ENCODE assay signal across 1 cellular context in the genomic region with DNA sequence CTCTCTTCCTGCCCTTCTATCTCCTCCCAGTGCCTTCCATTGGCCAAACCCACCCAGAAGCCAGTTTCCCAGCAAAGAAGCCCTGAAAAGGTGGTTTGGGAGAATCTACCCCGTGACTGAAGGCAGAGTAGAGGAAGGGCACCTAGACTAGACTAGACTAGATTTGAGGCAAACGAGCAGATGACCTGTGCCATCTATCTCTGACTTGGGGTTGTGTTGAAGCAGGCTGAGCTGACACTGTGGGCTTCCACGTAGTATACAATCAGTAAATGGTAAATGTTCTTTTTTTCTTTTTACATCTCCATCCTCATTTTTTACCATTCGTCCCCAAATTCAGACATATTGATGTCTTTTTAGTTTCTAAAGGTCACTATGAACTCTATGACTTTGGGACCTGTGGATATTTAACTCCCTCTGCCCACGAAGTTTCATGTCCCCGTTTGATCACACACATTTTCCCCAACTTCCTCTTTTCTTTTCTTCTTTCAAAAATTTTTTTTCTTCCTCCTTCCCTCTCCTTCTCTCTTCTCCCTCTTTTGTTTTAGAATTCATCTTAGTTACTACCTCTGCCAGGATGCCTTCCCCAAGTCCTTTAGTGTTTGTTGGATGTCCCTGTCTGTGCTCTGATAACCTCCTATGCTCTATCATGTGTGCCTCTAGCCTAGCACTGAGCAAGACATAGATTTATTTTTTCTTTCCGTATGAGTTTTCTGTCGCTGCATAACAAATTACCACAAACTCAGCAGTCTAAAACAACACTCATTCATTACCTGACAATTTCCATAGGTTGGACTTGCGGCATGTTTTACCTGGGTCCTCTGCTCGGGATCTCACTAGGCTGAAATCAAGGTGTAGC.
TF ChIP-seq lines count a peak whose summit lies in the region.

No MANE protein-coding gene starts in this region.

TF ChIP-seq in HCT116, 20 proteins besides CTCF, POLR2A, EP300 and RAD21 (continued from another document):
- TF ChIP-seq, protein P1, sequence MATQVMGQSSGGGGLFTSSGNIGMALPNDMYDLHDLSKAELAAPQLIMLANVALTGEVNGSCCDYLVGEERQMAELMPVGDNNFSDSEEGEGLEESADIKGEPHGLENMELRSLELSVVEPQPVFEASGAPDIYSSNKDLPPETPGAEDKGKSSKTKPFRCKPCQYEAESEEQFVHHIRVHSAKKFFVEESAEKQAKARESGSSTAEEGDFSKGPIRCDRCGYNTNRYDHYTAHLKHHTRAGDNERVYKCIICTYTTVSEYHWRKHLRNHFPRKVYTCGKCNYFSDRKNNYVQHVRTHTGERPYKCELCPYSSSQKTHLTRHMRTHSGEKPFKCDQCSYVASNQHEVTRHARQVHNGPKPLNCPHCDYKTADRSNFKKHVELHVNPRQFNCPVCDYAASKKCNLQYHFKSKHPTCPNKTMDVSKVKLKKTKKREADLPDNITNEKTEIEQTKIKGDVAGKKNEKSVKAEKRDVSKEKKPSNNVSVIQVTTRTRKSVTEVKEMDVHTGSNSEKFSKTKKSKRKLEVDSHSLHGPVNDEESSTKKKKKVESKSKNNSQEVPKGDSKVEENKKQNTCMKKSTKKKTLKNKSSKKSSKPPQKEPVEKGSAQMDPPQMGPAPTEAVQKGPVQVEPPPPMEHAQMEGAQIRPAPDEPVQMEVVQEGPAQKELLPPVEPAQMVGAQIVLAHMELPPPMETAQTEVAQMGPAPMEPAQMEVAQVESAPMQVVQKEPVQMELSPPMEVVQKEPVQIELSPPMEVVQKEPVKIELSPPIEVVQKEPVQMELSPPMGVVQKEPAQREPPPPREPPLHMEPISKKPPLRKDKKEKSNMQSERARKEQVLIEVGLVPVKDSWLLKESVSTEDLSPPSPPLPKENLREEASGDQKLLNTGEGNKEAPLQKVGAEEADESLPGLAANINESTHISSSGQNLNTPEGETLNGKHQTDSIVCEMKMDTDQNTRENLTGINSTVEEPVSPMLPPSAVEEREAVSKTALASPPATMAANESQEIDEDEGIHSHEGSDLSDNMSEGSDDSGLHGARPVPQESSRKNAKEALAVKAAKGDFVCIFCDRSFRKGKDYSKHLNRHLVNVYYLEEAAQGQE (IDR thresholded peaks at IDR 0.05; ENCODE audit: low read depth), result no peak
- no peak for TF ChIP-seq CBX3 (IDR thresholded peaks at IDR 0.05; ENCODE audit: low read depth)
- no peak for TF ChIP-seq YY1 (IDR thresholded peaks at IDR 0.05; ENCODE audit: extremely low read depth, insufficient replicate concordance, low read depth, low read length)
- TF ChIP-seq TCF7L2 (IDR thresholded peaks at IDR 0.05; ENCODE audit: borderline replicate concordance, extremely low read depth, insufficient read depth, insufficient read length), result no peak
- TF ChIP-seq POLR2AphosphoS5 (IDR thresholded peaks at IDR 0.05; ENCODE audit: low read depth, low read length), result no peak
- TF ChIP-seq ZBTB33 (IDR thresholded peaks at IDR 0.05; ENCODE audit: extremely low read depth, insufficient replicate concordance, low read length), result no peak
- TF ChIP-seq EZH2phosphoT487 (IDR thresholded peaks at IDR 0.05; ENCODE audit: borderline replicate concordance), result no peak
- no peak for TF ChIP-seq SRF (IDR thresholded peaks at IDR 0.05; ENCODE audit: low read depth)
- no peak for TF ChIP-seq JUND (IDR thresholded peaks at IDR 0.05)
- TF ChIP-seq, protein P2, sequence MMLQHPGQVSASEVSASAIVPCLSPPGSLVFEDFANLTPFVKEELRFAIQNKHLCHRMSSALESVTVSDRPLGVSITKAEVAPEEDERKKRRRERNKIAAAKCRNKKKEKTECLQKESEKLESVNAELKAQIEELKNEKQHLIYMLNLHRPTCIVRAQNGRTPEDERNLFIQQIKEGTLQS (IDR thresholded peaks at IDR 0.05), result no peak
- TF ChIP-seq EGR1 (IDR thresholded peaks at IDR 0.05; ENCODE audit: low read depth), result no peak
- TF ChIP-seq ZFX (IDR thresholded peaks at IDR 0.05), result no peak
- TF ChIP-seq FOSL1 (IDR thresholded peaks at IDR 0.05; ENCODE audit: low read depth), result no peak
- no peak for TF ChIP-seq EZH2 (IDR thresholded peaks at IDR 0.05)
- TF ChIP-seq SP1 (IDR thresholded peaks at IDR 0.05; ENCODE audit: low read depth), result no peak
TF ChIP-seq in HCT116: peak in this region for 0.
